34 cellular contexts compared by ENCODE assay signal in genomic region chr1:228733576-228733975, GRCh38.
"Had no signal": no experiment of that assay in that cellular context is flagged by ENCODE, and none has a peak within 500 bp of the region (broad histone marks: within the 10 kb centered on the region; RNA-seq: fewer than 3 reads in every experiment).

No MANE protein-coding gene starts in this region.

- H3K9me3 ChIP-seq: adrenal gland, body of pancreas, breast epithelium had no signal

- H3K27ac ChIP-seq: adrenal gland, body of pancreas, brain microvascular endothelial cell, breast epithelium had no signal

- DNase-seq: activated B cell treated with CpG ODN at 0.5 μM for 24 hours; activated CD4-positive, alpha-beta memory T cell treated with anti-CD3 and anti-CD28 coated beads for 36 hours; activated CD4-positive, alpha-beta T cell treated with anti-CD3 and anti-CD28 coated beads for 4 hours; activated CD4-positive, alpha-beta T cell treated with anti-CD3 and anti-CD28 coated beads, Interleukin-2, amount 10 ng/mL, durations not matched to agents 24 days and 14 days; activated CD4-positive, alpha-beta T cell treated with anti-CD3 and anti-CD28 coated beads, Interleukin-2, amount 50 U/mL, for 1 hour; activated CD4-positive, alpha-beta T cell treated with anti-CD3 and anti-CD28 coated beads, Interleukin-2, amount 50 U/mL, for 4 hours; activated CD4-positive, CD25-positive, alpha-beta regulatory T cell treated with anti-CD3 and anti-CD28 coated beads, Interleukin-2, amount 50 U/mL, for 72 hours; activated CD8-positive, alpha-beta memory T cell treated with anti-CD3 and anti-CD28 coated beads, Interleukin-2, amount 50 U/mL, for 4 hours; activated CD8-positive, alpha-beta T cell treated with anti-CD3 and anti-CD28 coated beads for 36 hours; activated effector memory CD4-positive, alpha-beta T cell treated with anti-CD3 and anti-CD28 coated beads, Interleukin-2, amount 50 U/mL, for 16 hours; activated gamma-delta T cell treated with Interleukin-2 at 50 U/mL for 16 hours; activated naive CD4-positive, alpha-beta T cell; activated naive CD4-positive, alpha-beta T cell treated with anti-CD3 and anti-CD28 coated beads for 36 hours; activated naive CD4-positive, alpha-beta T cell treated with anti-CD3 and anti-CD28 coated beads, Interleukin-2, amount 50 U/mL, for 16 hours; activated naive CD8-positive, alpha-beta T cell treated with anti-CD3 and anti-CD28 coated beads for 36 hours; activated T-cell treated with anti-CD3 and anti-CD28 coated beads for 4 hours; activated T-cell treated with anti-CD3 and anti-CD28 coated beads, Interleukin-2, amount 50 U/mL, for 1 hour; activated T-cell treated with anti-CD3 and anti-CD28 coated beads, Interleukin-2, amount 50 U/mL, for 4 hours; activated T-cell treated with anti-CD3 and anti-CD28 coated beads, Interleukin-2, amount 50 U/mL, for 72 hours; adrenal gland; amniotic stem cell; aorta; body of pancreas; brain microvascular endothelial cell; central memory CD4-positive, alpha-beta T cell; T-helper 1 cell; T-helper 2 cell; T-helper 9 cell had no signal

- H3K4me1 Mint-ChIP-seq: activated T-helper 17 cell treated with anti-CD3 and anti-CD28 coated beads, Interleukin-2, amount 50 U/mL, for 72 hours had no signal

- ATAC-seq: activated CD8-positive, alpha-beta T cell treated with anti-CD3 and anti-CD28 coated beads for 36 hours; activated naive CD4-positive, alpha-beta T cell treated with anti-CD3 and anti-CD28 coated beads, Interleukin-2, amount 50 U/mL, for 72 hours; activated T-cell treated with anti-CD3 and anti-CD28 coated beads, Interleukin-2, amount 50 U/mL, for 4 hours; activated T-cell treated with anti-CD3 and anti-CD28 coated beads, Interleukin-2, amount 50 U/mL, for 72 hours; activated T-helper 17 cell treated with anti-CD3 and anti-CD28 coated beads, Interleukin-2, amount 50 U/mL, for 72 hours; body of pancreas had no signal

- H3K27me3 ChIP-seq: adrenal gland, body of pancreas, breast epithelium had no signal

- H3K36me3 ChIP-seq: adrenal gland, brain microvascular endothelial cell, breast epithelium had no signal

- H3K4me3 ChIP-seq: adrenal gland, body of pancreas, breast epithelium had no signal

- H3K4me3 Mint-ChIP-seq: activated B cell treated with CpG ODN at 0.5 μM for 24 hours; activated CD4-positive, alpha-beta memory T cell treated with anti-CD3 and anti-CD28 coated beads for 36 hours; activated CD4-positive, alpha-beta T cell treated with anti-CD3 and anti-CD28 coated beads, Interleukin-2, amount 10 ng/mL, durations not matched to agents 24 days and 14 days; activated CD8-positive, alpha-beta T cell treated with anti-CD3 and anti-CD28 coated beads for 36 hours; activated naive CD4-positive, alpha-beta T cell treated with anti-CD3 and anti-CD28 coated beads for 36 hours; activated naive CD8-positive, alpha-beta T cell treated with anti-CD3 and anti-CD28 coated beads for 36 hours; activated T-cell treated with anti-CD3 and anti-CD28 coated beads, Interleukin-2, amount 50 U/mL, for 4 hours; T-helper 1 cell treated with Interleukin-12 subunit alpha and Interleukin-12 subunit beta and Interleukin-4 antibody, amounts not matched to agents 30 μg/mL and 1 μg/mL, for 36 hours; T-helper 2 cell treated with Interferon-gamma antibody and Interleukin-4, amounts not matched to agents 5 μg/mL and 100 μg/mL, for 36 hours had no signal

- H3K36me3 Mint-ChIP-seq: activated CD4-positive, alpha-beta memory T cell treated with anti-CD3 and anti-CD28 coated beads for 36 hours; activated naive CD4-positive, alpha-beta T cell treated with anti-CD3 and anti-CD28 coated beads, Interleukin-2, amount 50 U/mL, for 72 hours; activated naive CD8-positive, alpha-beta T cell treated with anti-CD3 and anti-CD28 coated beads for 36 hours had no signal

- H3K27ac Mint-ChIP-seq: activated B cell treated with CpG ODN at 0.5 μM for 24 hours; activated CD4-positive, alpha-beta memory T cell treated with anti-CD3 and anti-CD28 coated beads for 36 hours; activated CD4-positive, alpha-beta T cell treated with anti-CD3 and anti-CD28 coated beads, Interleukin-2, amount 10 ng/mL, durations not matched to agents 24 days and 14 days; activated CD8-positive, alpha-beta T cell treated with anti-CD3 and anti-CD28 coated beads for 36 hours; activated naive CD4-positive, alpha-beta T cell treated with anti-CD3 and anti-CD28 coated beads for 36 hours; activated naive CD4-positive, alpha-beta T cell treated with anti-CD3 and anti-CD28 coated beads, Interleukin-2, amount 50 U/mL, for 72 hours; activated naive CD8-positive, alpha-beta T cell treated with anti-CD3 and anti-CD28 coated beads for 36 hours; activated T-helper 1 cell treated with anti-CD3 and anti-CD28 coated beads, Interleukin-12 subunit alpha, Interleukin-12 subunit beta, Interleukin-2, Interleukin-4 antibody, amounts not matched to agents 30 ng/mL and 10 ng/mL and 1 ng/mL, durations not matched to agents 14 hours and 24 hours and 36 hours; activated T-helper 17 cell treated with anti-CD3 and anti-CD28 coated beads, Interleukin-2, amount 50 U/mL, for 72 hours; T-helper 1 cell treated with Interleukin-12 subunit alpha and Interleukin-12 subunit beta and Interleukin-4 antibody, amounts not matched to agents 30 μg/mL and 1 μg/mL, for 36 hours; T-helper 2 cell treated with Interferon-gamma antibody and Interleukin-4, amounts not matched to agents 5 μg/mL and 100 μg/mL, for 36 hours had no signal

- H3K9me3 Mint-ChIP-seq: activated B cell treated with CpG ODN at 0.5 μM for 24 hours; activated CD4-positive, alpha-beta memory T cell treated with anti-CD3 and anti-CD28 coated beads for 36 hours; activated CD4-positive, alpha-beta T cell treated with anti-CD3 and anti-CD28 coated beads, Interleukin-2, amount 10 ng/mL, durations not matched to agents 24 days and 14 days; activated CD8-positive, alpha-beta T cell treated with anti-CD3 and anti-CD28 coated beads for 36 hours; activated naive CD4-positive, alpha-beta T cell treated with anti-CD3 and anti-CD28 coated beads for 36 hours; activated naive CD4-positive, alpha-beta T cell treated with anti-CD3 and anti-CD28 coated beads, Interleukin-2, amount 50 U/mL, for 72 hours; activated naive CD8-positive, alpha-beta T cell treated with anti-CD3 and anti-CD28 coated beads for 36 hours; activated T-cell treated with anti-CD3 and anti-CD28 coated beads, Interleukin-2, amount 50 U/mL, for 4 hours; activated T-cell treated with anti-CD3 and anti-CD28 coated beads, Interleukin-2, amount 50 U/mL, for 72 hours; activated T-helper 1 cell treated with anti-CD3 and anti-CD28 coated beads, Interleukin-12 subunit alpha, Interleukin-12 subunit beta, Interleukin-2, Interleukin-4 antibody, amounts not matched to agents 30 ng/mL and 10 ng/mL and 1 ng/mL, durations not matched to agents 14 hours and 24 hours and 36 hours; activated T-helper 17 cell treated with anti-CD3 and anti-CD28 coated beads, Interleukin-2, amount 50 U/mL, for 72 hours; T-helper 1 cell treated with Interleukin-12 subunit alpha and Interleukin-12 subunit beta and Interleukin-4 antibody, amounts not matched to agents 30 μg/mL and 1 μg/mL, for 36 hours; T-helper 2 cell treated with Interferon-gamma antibody and Interleukin-4, amounts not matched to agents 5 μg/mL and 100 μg/mL, for 36 hours had no signal
